Comparison of ENCODE assay signal across 17 cellular contexts in the genomic region with DNA sequence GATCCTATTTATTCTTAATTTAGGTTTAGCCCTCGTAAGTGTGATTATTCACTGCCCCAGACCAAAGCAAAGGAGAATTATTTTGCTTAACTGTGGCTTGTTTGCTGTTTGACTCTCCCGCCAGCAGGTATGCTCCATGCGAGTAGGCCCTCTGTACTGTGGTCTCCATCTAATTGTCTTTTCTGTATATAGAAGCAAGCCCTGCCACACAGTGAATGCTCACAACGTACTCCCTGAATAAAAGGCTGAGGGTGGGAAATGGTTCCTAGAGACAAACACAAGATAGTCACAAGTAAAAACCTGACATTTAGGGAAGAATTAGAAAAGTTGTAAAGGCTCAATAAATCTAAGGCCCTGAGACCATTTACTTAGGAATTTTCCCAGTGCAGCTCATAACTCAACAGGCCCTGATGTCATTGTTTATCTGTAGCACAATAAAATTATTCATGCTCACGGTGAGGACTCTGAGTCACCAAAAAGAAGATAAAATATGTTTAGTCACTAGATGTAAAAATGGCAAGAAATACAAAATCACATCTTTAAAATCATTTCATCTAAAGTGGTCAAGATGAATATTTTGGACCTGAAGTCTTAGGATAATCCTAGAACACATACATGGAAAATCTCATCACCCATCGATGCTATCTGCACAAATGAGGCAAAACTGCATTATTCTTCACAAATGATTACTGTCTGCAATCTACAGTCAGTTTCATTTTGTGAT.
DNase-seq lines count a peak whose midpoint lies in the region; ATAC-seq and TF ChIP-seq lines count a peak whose summit lies in the region.
"Had no signal": no experiment of that assay in that cellular context is flagged by ENCODE, and none has a peak within 500 bp of the region (broad histone marks: within the 10 kb centered on the region; RNA-seq: fewer than 3 reads in every experiment).

No MANE protein-coding gene starts in this region.

- H3K9me3 ChIP-seq in SJCRH30 (replicated peaks) = no peaks in the 10 kb centered on the region
- no peaks in the 10 kb centered on the region for H3K9me3 ChIP-seq in fibroblast of lung (ENCODE audit: control insufficient read depth, insufficient read depth, low read depth, low read length)
- H3K9me3 ChIP-seq in Karpas-422 (ENCODE audit: low read length) = no peaks in the 10 kb centered on the region
- H3K9me3 ChIP-seq: HAP-1, sigmoid colon had no signal

- no peak for ATAC-seq in GM18909 (IDR thresholded peaks at IDR 0.05; ENCODE audit: poor library complexity, unreplicated experiment)

- H3K4me2 ChIP-seq in fibroblast of lung (ENCODE audit: extremely low read depth, insufficient read depth, low read length) (peak overlapping the region; percentile 48), Karpas-422 (ENCODE audit: low read depth, low read length, poor library complexity, severe bottlenecking) (no peak overlapping the region)

- TF ChIP-seq CTCF in fibroblast of lung (conservative IDR thresholded peaks at IDR 0.05 in 1 of 2, IDR thresholded peaks at IDR 0.05 in 1 of 2; ENCODE audit: low read depth in 1 of 2, low read length in 2 of 2) = no peak

- H4K20me1 ChIP-seq in fibroblast of lung (ENCODE audit: control insufficient read depth, extremely low read depth, insufficient read depth, low read length) (no peaks in the 10 kb centered on the region), Karpas-422 (ENCODE audit: insufficient read depth, low read depth, low read length) (no peaks in the 10 kb centered on the region)

- no peaks in the 10 kb centered on the region for H3K36me3 ChIP-seq in SJCRH30
- no peaks in the 10 kb centered on the region for H3K36me3 ChIP-seq in fibroblast of lung (ENCODE audit: control insufficient read depth, insufficient read depth, low read length)
- no peaks in the 10 kb centered on the region for H3K36me3 ChIP-seq in Karpas-422 (ENCODE audit: insufficient read depth, low read length)
- H3K36me3 ChIP-seq: HAP-1, sigmoid colon had no signal

- no peaks in the 10 kb centered on the region for H3K79me2 ChIP-seq in fibroblast of lung (ENCODE audit: control insufficient read depth, insufficient read depth, low read length)
- H3K79me2 ChIP-seq in Karpas-422 (ENCODE audit: low read length) = no peaks in the 10 kb centered on the region

- H3K4me3 ChIP-seq in SJCRH30 = no peak overlapping the region
- no peak overlapping the region for H3K4me3 ChIP-seq in fibroblast of lung (replicated peaks in 1 of 4; ENCODE audit: control extremely low read depth in 1 of 4, insufficient read depth in 1 of 4, low read depth in 3 of 4, low read length in 4 of 4)
- H3K4me3 ChIP-seq in skeletal muscle cell (ENCODE audit: low read depth, low read length) = no peak overlapping the region
- no peak overlapping the region for H3K4me3 ChIP-seq in Karpas-422 (ENCODE audit: low read length)
- H3K4me3 ChIP-seq: HAP-1, sigmoid colon had no signal

- H2AFZ ChIP-seq in fibroblast of lung (ENCODE audit: low read length) = no peak overlapping the region
- no peak overlapping the region for H2AFZ ChIP-seq in Karpas-422 (ENCODE audit: low read length)

- no peak overlapping the region for H3K9ac ChIP-seq in fibroblast of lung (ENCODE audit: insufficient read depth, low read length)
- H3K9ac ChIP-seq in Karpas-422 (ENCODE audit: low read length) = no peak overlapping the region

- H3K9me2 ChIP-seq in Karpas-422 (replicated peaks; ENCODE audit: insufficient read depth, low read length) = no peaks in the 10 kb centered on the region

- peaks cover 11% of the 10 kb centered on the region for H3K4me1 ChIP-seq in SJCRH30
- peaks cover 2% of the 10 kb centered on the region for H3K4me1 ChIP-seq in fibroblast of lung (ENCODE audit: control insufficient read depth, extremely low read depth, insufficient read depth, low read length)
- no peaks in the 10 kb centered on the region for H3K4me1 ChIP-seq in Karpas-422 (ENCODE audit: low read length)
- H3K4me1 ChIP-seq: HAP-1 had no signal

- DNase-seq in GM03348 (ENCODE audit: low spot score) (peak; percentile 57), SJCRH30 (peak in 1 of 2 experiments; percentile 30), fibroblast of lung (ENCODE audit: low read depth in 2 of 2) (peak; percentile 74 to 95), skeletal muscle cell (ENCODE audit: low read depth) (peak; percentile 57), Karpas-422 (no peak), NCI-H1417 (lab: John Stamatoyannopoulos, UW) (no peak), substantia nigra (lab: John Stamatoyannopoulos, UW) (no peak)
- DNase-seq: activated CD4-positive, alpha-beta memory T cell treated with anti-CD3 and anti-CD28 coated beads for 36 hours; activated naive CD8-positive, alpha-beta T cell treated with anti-CD3 and anti-CD28 coated beads, Interleukin-2, amount 10 ng/mL, durations not matched to agents 7 days and 5 days; DND-41; glutamatergic neuron; NCI-H2081; SIG-M5; sigmoid colon; stimulated activated CD8-positive, alpha-beta memory T cell treated with anti-CD3 and anti-CD28 coated beads, Interleukin-4, amount 100 ng/mL, for 48 hours had no signal

- H3K27ac ChIP-seq in SJCRH30 (peak overlapping the region; percentile 39), fibroblast of lung (ENCODE audit: insufficient read depth, low read length) (no peak overlapping the region), Karpas-422 (ENCODE audit: low read length) (no peak overlapping the region), substantia nigra (ENCODE audit: low read depth, low read length, poor library complexity, severe bottlenecking) (no peak overlapping the region)

- H3K27me3 ChIP-seq in SJCRH30 (no peaks in the 10 kb centered on the region), fibroblast of lung (ENCODE audit: control insufficient read depth, insufficient read depth, low read length) (no peaks in the 10 kb centered on the region), Karpas-422 (ENCODE audit: low read length) (peaks cover 3% of the 10 kb centered on the region; the same call in 1 of the 2 replicates)
- H3K27me3 ChIP-seq: sigmoid colon had no signal

Comparison
In these comparisons a context has a peak if more than half of its experiments do, and no peak if none do; other contexts are left out.
1. DNase-seq: peak in GM03348 (single experiment), fibroblast of lung (2 of 2) and skeletal muscle cell (single experiment); none in Karpas-422 (single experiment), NCI-H1417 (0 of 3) and substantia nigra (0 of 49).